In the genomic region with DNA sequence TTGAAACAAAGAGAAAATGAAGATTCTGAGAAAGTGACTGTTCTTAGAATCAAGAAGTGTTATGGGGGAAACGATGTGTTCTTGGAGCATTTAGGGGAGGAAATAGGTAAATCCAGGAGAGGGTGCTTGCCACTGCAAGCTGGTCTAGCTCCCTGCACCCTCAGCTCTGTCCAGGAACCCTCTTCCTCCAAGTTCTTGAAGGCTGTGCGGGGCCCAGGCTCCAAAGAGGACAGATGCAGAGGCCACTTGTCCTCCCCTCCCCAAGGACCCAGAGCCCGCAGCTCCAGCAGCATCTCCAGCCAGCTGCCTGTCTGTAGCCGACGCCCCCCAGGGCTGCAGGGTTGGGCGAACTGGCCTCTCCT, we compare ENCODE assay signal across 1 cellular context.
TF ChIP-seq lines count a peak whose summit lies in the region.

No MANE protein-coding gene starts in this region.

TF ChIP-seq in IMR-90, 13 proteins besides CTCF, POLR2A, EP300 and RAD21 (continued from another document):
- TF ChIP-seq MAZ (IDR thresholded peaks at IDR 0.05; ENCODE audit: borderline replicate concordance, low read depth, low read length) (no peak), CEBPB (IDR thresholded peaks at IDR 0.05; ENCODE audit: low read depth, low read length) (no peak), SMC3 (IDR thresholded peaks at IDR 0.05; ENCODE audit: low read depth, low read length) (no peak), BHLHE40 (IDR thresholded peaks at IDR 0.05; ENCODE audit: low read depth, low read length) (no peak)
